ENCODE assay signal across 12 cellular contexts in the genomic region with DNA sequence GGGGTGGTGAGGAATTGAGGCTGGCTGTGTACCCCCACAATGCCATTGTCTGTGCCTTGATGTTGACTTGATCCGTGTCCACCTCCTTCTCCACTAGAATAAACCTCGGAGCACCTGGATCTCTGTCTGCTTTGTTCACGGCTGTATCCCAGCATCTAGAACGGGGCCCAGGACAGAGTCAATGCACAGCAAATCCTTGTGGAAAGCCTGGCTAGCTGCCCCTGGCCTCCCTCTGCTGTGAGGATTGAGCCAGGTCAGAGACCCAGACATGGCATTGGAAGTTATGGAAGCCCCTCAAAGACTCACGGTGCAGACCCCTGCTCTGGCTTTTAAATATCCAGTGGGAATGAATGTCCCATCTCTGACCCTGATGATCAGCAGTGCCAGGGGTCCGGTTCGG.
DNase-seq lines count a peak whose midpoint lies in the region; ATAC-seq, FAIRE-seq and TF ChIP-seq lines count a peak whose summit lies in the region.
"Had no signal": no experiment of that assay in that cellular context is flagged by ENCODE, and none has a peak within 500 bp of the region (broad histone marks: within the 10 kb centered on the region; RNA-seq: fewer than 3 reads in every experiment).

No MANE protein-coding gene starts in this region.

- H3K4me2 ChIP-seq in A549, result no peak overlapping the region

- H3K27ac ChIP-seq in A549 (peak overlapping the region; percentile 8 to 28; a peak in 2 of 6 replicates), Panc1 (ENCODE audit: low read length) (peak overlapping the region; percentile 74), esophagus muscularis mucosa (replicated peaks in 1 of 4) (peak overlapping the region; percentile 88 to 95 (median 94)), prostate gland (peak overlapping the region; percentile 73 to 78)

- TF ChIP-seq CTCF in A549 (IDR thresholded peaks at IDR 0.05) (no peak), Panc1 (IDR thresholded peaks at IDR 0.05) (no peak), esophagus muscularis mucosa (IDR thresholded peaks at IDR 0.05) (no peak), prostate gland (IDR thresholded peaks at IDR 0.05) (no peak)

- WGBS in A549 (ENCODE audit: missing lambda C conversion rate), result 88% methylated on average over 7 of the region's 7 CpGs
- WGBS in esophagus muscularis mucosa, result 80% methylated on average over 5 of the region's 7 CpGs
- 73% methylated on average over 7 of the region's 7 CpGs for WGBS in prostate gland

- H3K36me3 ChIP-seq in Panc1 (ENCODE audit: control insufficient read depth, insufficient read depth, low read length) (no peaks in the 10 kb centered on the region), esophagus muscularis mucosa (no peaks in the 10 kb centered on the region), prostate gland (no peaks in the 10 kb centered on the region)

- TF ChIP-seq EP300 in A549 (IDR thresholded peaks at IDR 0.05), result no peak
- TF ChIP-seq EP300 in esophagus muscularis mucosa (IDR thresholded peaks at IDR 0.05), result no peak

- H3K9me3 ChIP-seq in A549 (peaks cover 18% of the 10 kb centered on the region), Panc1 (ENCODE audit: control insufficient read depth, insufficient read depth, low read depth, low read length) (peaks cover 8% of the 10 kb centered on the region; the same call in 1 of the 2 replicates), esophagus muscularis mucosa (no peaks in the 10 kb centered on the region), prostate gland (no peaks in the 10 kb centered on the region)

- TF ChIP-seq POLR2A in A549 (IDR thresholded peaks at IDR 0.05; ENCODE audit: low read length) (no peak), esophagus muscularis mucosa (IDR thresholded peaks at IDR 0.05; ENCODE audit: low read depth) (no peak), prostate gland (IDR thresholded peaks at IDR 0.05) (no peak)

- no peak for TF ChIP-seq RAD21 in A549 (conservative IDR thresholded peaks at IDR 0.05 in 1 of 2, IDR thresholded peaks at IDR 0.05 in 1 of 2)

- H3K27me3 ChIP-seq in Panc1 (ENCODE audit: control insufficient read depth, insufficient read depth, low read length) (no peaks in the 10 kb centered on the region), esophagus muscularis mucosa (no peaks in the 10 kb centered on the region), prostate gland (replicated peaks; ENCODE audit: insufficient read depth) (no peaks in the 10 kb centered on the region)

- no peak for DNase-seq in A549 (ENCODE audit: low read depth in 1 of 2, low spot score in 1 of 2)
- no peak for DNase-seq in Panc1 (ENCODE audit: low read depth, low spot score)
- DNase-seq in esophagus muscularis mucosa (ENCODE audit: extremely low spot score), result no peak
- DNase-seq in prostate gland (ENCODE audit: low spot score), result no peak
- DNase-seq in left colon, result no peak
- DNase-seq in hepatic stellate cell (ENCODE audit: low spot score), result no peak
- no peak for DNase-seq in NCI-H526 treated with DMSO at 0.1 percent for 48 hours (lab: John Stamatoyannopoulos, UW)
- no peak for DNase-seq in posterior cingulate gyrus
- DNase-seq: activated CD8-positive, alpha-beta memory T cell treated with anti-CD3 and anti-CD28 coated beads, Interleukin-2, amount 50 U/mL, for 4 hours; effector memory CD4-positive, alpha-beta T cell; GOT3; NCI-H1048 had no signal

- BruUV-seq in Panc1 (replicated peaks; lab: Mats Ljungman, UMichigan), result no TSS peak

- H3K4me1 ChIP-seq in A549 (peaks cover 6% of the 10 kb centered on the region; the same call in 2 of the 3 replicates), Panc1 (ENCODE audit: control insufficient read depth, insufficient read depth, low read length) (peaks cover 34% of the 10 kb centered on the region), esophagus muscularis mucosa (peaks cover 37 to 83% (median 74%) of the 10 kb centered on the region in 4 donors), prostate gland (replicated peaks) (peaks cover 5% of the 10 kb centered on the region)

- ATAC-seq in A549, result no peak
- no peak for ATAC-seq in Panc1
- no peak for ATAC-seq in left colon

- CTCF ChIA-PET in A549 (lab: Yijun Ruan, JAX), result interaction anchor here (1.0 to 9.7 kb wide), 5 partner anchors 8 to 717 kb away, joined by 3 to 101 read pairs (median 4); no protein-coding TSS in a partner anchor
- CTCF ChIA-PET in Panc1 (lab: Charles Lee), result no interaction called here

- intact Hi-C loops in Panc1 (cut with micrococcal nuclease; ENCODE audit: unreplicated experiment) (no loop called here), esophagus muscularis mucosa (cut with DNase I) (no loop called here), prostate gland (cut with DNase I) (loop anchor here (2.0 kb wide), 1 partner anchor 34 kb away; no protein-coding TSS in a partner anchor), left colon (cut with DNase I, micrococcal nuclease) (loop anchor here in 1 of 2 donors (5.0 kb wide), 1 partner anchor 187 kb away; a partner anchor contains a TSS), posterior cingulate gyrus (cut with DNase I) (no loop called here)

- POLR2A ChIA-PET in A549 (lab: Yijun Ruan, JAX), result no interaction called here
- POLR2A ChIA-PET in Panc1 (lab: Charles Lee), result interaction anchor here (0.6 kb wide), 1 partner anchor 75 kb away, joined by 3 read pairs; no protein-coding TSS in a partner anchor

- FAIRE-seq in A549 (lab: Jason Lieb, UNC), result no peak

- in situ Hi-C loops in Panc1 (cut with HindIII; ENCODE audit: low pct_unique_long_range_greater_than_20kb, low sequenced_read_pairs), result no loop called here

- no peak overlapping the region for H3K4me3 ChIP-seq in A549
- H3K4me3 ChIP-seq in Panc1 (ENCODE audit: low read depth in 2 of 2, low read length in 2 of 2), result no peak overlapping the region
- no peak overlapping the region for H3K4me3 ChIP-seq in esophagus muscularis mucosa
- no peak overlapping the region for H3K4me3 ChIP-seq in prostate gland

TF ChIP-seq in A549, 52 proteins besides CTCF, POLR2A, EP300 and RAD21:
- TF ChIP-seq NFE2L2 (conservative IDR thresholded peaks at IDR 0.05; ENCODE audit: low read length), result no peak
- no peak for TF ChIP-seq PHF8 (IDR thresholded peaks at IDR 0.05; ENCODE audit: borderline replicate concordance, low read depth)
- no peak for TF ChIP-seq JUNB (IDR thresholded peaks at IDR 0.05)
- TF ChIP-seq CHD2 (IDR thresholded peaks at IDR 0.05; ENCODE audit: low read length, partially characterized antibody), result no peak
- no peak for TF ChIP-seq HDAC2 (IDR thresholded peaks at IDR 0.05)
- TF ChIP-seq ZSCAN20 (CRISPR knock-in tag; IDR thresholded peaks at IDR 0.05), result no peak
- TF ChIP-seq, protein P1, sequence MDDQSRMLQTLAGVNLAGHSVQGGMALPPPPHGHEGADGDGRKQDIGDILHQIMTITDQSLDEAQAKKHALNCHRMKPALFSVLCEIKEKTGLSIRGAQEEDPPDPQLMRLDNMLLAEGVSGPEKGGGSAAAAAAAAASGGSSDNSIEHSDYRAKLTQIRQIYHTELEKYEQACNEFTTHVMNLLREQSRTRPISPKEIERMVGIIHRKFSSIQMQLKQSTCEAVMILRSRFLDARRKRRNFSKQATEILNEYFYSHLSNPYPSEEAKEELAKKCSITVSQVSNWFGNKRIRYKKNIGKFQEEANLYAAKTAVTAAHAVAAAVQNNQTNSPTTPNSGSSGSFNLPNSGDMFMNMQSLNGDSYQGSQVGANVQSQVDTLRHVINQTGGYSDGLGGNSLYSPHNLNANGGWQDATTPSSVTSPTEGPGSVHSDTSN (IDR thresholded peaks at IDR 0.05), result no peak

Comparison
In these comparisons a context has a peak if more than half of its experiments do, and no peak if none do; other contexts are left out.
1. H3K27ac ChIP-seq: peak in every context shown above with its lines; median percentile 94 in esophagus muscularis mucosa; 76 in prostate gland; 74 in Panc1; 18 in A549.